Comparison of ENCODE assay signal across 8 cellular contexts in genomic region chrX:154317391-154318000, GRCh38. TPM values are rescaled to one million over a fixed set of nuclear protein-coding genes. Genes with fewer than 3 reads are reported as not detected.
DNase-seq lines count a peak whose midpoint lies in the region; ATAC-seq and TF ChIP-seq lines count a peak whose summit lies in the region.

No MANE protein-coding gene starts in this region.

- WGBS in mammary epithelial cell (ENCODE audit: low coverage, missing lambda C conversion rate) = 36% methylated on average over 6 of the region's 8 CpGs

- H2AFZ ChIP-seq in mammary epithelial cell (ENCODE audit: low read depth, low read length) = peak overlapping the region; percentile 30

- in situ Hi-C loops in mammary epithelial cell (cut with MboI; ENCODE audit: low sequenced_read_pairs in 2 of 2) = no loop called here

- peaks cover 3% of the 10 kb centered on the region for H3K9me3 ChIP-seq in mammary epithelial cell (replicated peaks; ENCODE audit: insufficient read depth, low read length)

- peak; percentile 16; the same call in 1 of the 2 replicates for TF ChIP-seq RAD21 in Ishikawa (IDR thresholded peaks at IDR 0.05; ENCODE audit: low read depth)

- H4K20me1 ChIP-seq in mammary epithelial cell (ENCODE audit: insufficient read depth, low read length) = no peaks in the 10 kb centered on the region

- TF ChIP-seq EP300 in Ishikawa (IDR thresholded peaks at IDR 0.05; ENCODE audit: borderline replicate concordance) = no peak

- H3K4me2 ChIP-seq in mammary epithelial cell (ENCODE audit: insufficient read depth, low read depth, low read length) = no peak overlapping the region

- BruUV-seq in mammary epithelial cell (replicated peaks; lab: Mats Ljungman, UMichigan) = no TSS peak

- ATAC-seq in HG03460 (IDR thresholded peaks at IDR 0.05; ENCODE audit: unreplicated experiment) (no peak), GM19324 (IDR thresholded peaks at IDR 0.05; ENCODE audit: low FRiP score, unreplicated experiment) (no peak)

- H3K27ac ChIP-seq in mammary epithelial cell (ENCODE audit: insufficient read depth, low read depth, low read length) = no peak overlapping the region

- peak; percentile 30 to 50 for TF ChIP-seq CTCF in mammary epithelial cell (conservative IDR thresholded peaks at IDR 0.05 in 1 of 2, IDR thresholded peaks at IDR 0.05 in 1 of 2; ENCODE audit: extremely low read depth in 1 of 2, insufficient read depth in 1 of 2, low read depth in 1 of 2, low read length in 2 of 2)

- dilution Hi-C loops in mammary epithelial cell (cut with HindIII; ENCODE audit: low sequenced_read_pairs) = no loop called here

- H3K36me3 ChIP-seq in mammary epithelial cell (ENCODE audit: insufficient read depth, low read length) = no peaks in the 10 kb centered on the region

- H3K79me2 ChIP-seq in mammary epithelial cell (ENCODE audit: insufficient read depth, low read length) = no peaks in the 10 kb centered on the region

- DNase-seq in COLO829 (ENCODE audit: low spot score) (peak; percentile 5), mammary epithelial cell (peak; percentile 2), myocyte (ENCODE audit: low read depth) (peak; percentile 27), T-helper 2 cell (no peak), midbrain (lab: John Stamatoyannopoulos, UW) (no peak)

- CTCF ChIA-PET in mammary epithelial cell (lab: Charles Lee; ENCODE audit: low non-redundant PET) = no interaction called here

- H3K9ac ChIP-seq in mammary epithelial cell (ENCODE audit: insufficient read depth, low read length) = no peak overlapping the region

- no peak overlapping the region for H3K4me3 ChIP-seq in mammary epithelial cell (replicated peaks in 1 of 3; ENCODE audit: insufficient read depth in 1 of 3, low read depth in 2 of 3, low read length in 3 of 3)

- H3K27me3 ChIP-seq in mammary epithelial cell (ENCODE audit: insufficient read depth, low read length) = no peaks in the 10 kb centered on the region

- no peaks in the 10 kb centered on the region for H3K4me1 ChIP-seq in mammary epithelial cell (ENCODE audit: insufficient read depth, low read length)

- intact Hi-C loops in mammary epithelial cell (cut with micrococcal nuclease) = no loop called here

TF ChIP-seq in Ishikawa, 13 proteins besides CTCF, POLR2A, EP300 and RAD21:
- TF ChIP-seq CEBPB (IDR thresholded peaks at IDR 0.05) = no peak
- TF ChIP-seq EGR1 (IDR thresholded peaks at IDR 0.05) = no peak
- TF ChIP-seq TAF1 (IDR thresholded peaks at IDR 0.05; ENCODE audit: low read depth) = no peak
- TF ChIP-seq TCF12 (IDR thresholded peaks at IDR 0.05; ENCODE audit: low read depth) = no peak
- TF ChIP-seq YY1 (IDR thresholded peaks at IDR 0.05; ENCODE audit: low read depth) = no peak
- TF ChIP-seq, protein P1, sequence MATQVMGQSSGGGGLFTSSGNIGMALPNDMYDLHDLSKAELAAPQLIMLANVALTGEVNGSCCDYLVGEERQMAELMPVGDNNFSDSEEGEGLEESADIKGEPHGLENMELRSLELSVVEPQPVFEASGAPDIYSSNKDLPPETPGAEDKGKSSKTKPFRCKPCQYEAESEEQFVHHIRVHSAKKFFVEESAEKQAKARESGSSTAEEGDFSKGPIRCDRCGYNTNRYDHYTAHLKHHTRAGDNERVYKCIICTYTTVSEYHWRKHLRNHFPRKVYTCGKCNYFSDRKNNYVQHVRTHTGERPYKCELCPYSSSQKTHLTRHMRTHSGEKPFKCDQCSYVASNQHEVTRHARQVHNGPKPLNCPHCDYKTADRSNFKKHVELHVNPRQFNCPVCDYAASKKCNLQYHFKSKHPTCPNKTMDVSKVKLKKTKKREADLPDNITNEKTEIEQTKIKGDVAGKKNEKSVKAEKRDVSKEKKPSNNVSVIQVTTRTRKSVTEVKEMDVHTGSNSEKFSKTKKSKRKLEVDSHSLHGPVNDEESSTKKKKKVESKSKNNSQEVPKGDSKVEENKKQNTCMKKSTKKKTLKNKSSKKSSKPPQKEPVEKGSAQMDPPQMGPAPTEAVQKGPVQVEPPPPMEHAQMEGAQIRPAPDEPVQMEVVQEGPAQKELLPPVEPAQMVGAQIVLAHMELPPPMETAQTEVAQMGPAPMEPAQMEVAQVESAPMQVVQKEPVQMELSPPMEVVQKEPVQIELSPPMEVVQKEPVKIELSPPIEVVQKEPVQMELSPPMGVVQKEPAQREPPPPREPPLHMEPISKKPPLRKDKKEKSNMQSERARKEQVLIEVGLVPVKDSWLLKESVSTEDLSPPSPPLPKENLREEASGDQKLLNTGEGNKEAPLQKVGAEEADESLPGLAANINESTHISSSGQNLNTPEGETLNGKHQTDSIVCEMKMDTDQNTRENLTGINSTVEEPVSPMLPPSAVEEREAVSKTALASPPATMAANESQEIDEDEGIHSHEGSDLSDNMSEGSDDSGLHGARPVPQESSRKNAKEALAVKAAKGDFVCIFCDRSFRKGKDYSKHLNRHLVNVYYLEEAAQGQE (IDR thresholded peaks at IDR 0.05; ENCODE audit: low read depth) = no peak
- no peak for TF ChIP-seq ZBTB7A (IDR thresholded peaks at IDR 0.05; ENCODE audit: low read depth)
- no peak for TF ChIP-seq NFIC (IDR thresholded peaks at IDR 0.05)
- no peak for TF ChIP-seq FOXM1 (IDR thresholded peaks at IDR 0.05; ENCODE audit: borderline replicate concordance, low read depth)

RNA-seq across cellular contexts. Expression of gene TKTL1, which starts 21.9 kb away (rescaled TPM):
- not detected for total RNA-seq in mammary epithelial cell
- polyA plus RNA-seq in mammary epithelial cell = not detected
- polyA minus RNA-seq in mammary epithelial cell = not detected
- total RNA-seq in myocyte = 0.26 TPM in 1 of 2 replicates, not detected in the other
- polyA plus RNA-seq in myocyte (2012) = not detected

RNA-seq across cellular contexts. Expression of gene TEX28, which starts 22.6 kb away (rescaled TPM):
- total RNA-seq in mammary epithelial cell (not detected), myocyte (not detected in 2 replicates)
- polyA plus RNA-seq in mammary epithelial cell = not detected
- not detected for polyA minus RNA-seq in mammary epithelial cell
- polyA plus RNA-seq in myocyte (2012) = not detected

RNA-seq across cellular contexts. Expression of gene FLNA, which starts 56.9 kb away (rescaled TPM):
- 1,000 to 10,000 TPM; 1,826 to 3,975 TPM for total RNA-seq in mammary epithelial cell
- 681 TPM for polyA plus RNA-seq in mammary epithelial cell
- 2,798 TPM for polyA minus RNA-seq in mammary epithelial cell
- total RNA-seq in myocyte = 410 and 518 TPM in 2 replicates
- polyA plus RNA-seq in myocyte (2012) = 1,833 TPM

Comparison
In these comparisons a context has a peak if more than half of its experiments do, and no peak if none do; other contexts are left out.
1. DNase-seq: peak in COLO829 (single experiment), mammary epithelial cell (single experiment) and myocyte (single experiment); none in T-helper 2 cell (0 of 5) and midbrain (single experiment).